ENCODE assay signal across 25 cellular contexts in genomic region chr5:1553642-1554409, GRCh38. TPM values are rescaled to one million over a fixed set of nuclear protein-coding genes. Genes with fewer than 3 reads are reported as not detected.
DNase-seq lines count a peak whose midpoint lies in the region; ATAC-seq, FAIRE-seq and TF ChIP-seq lines count a peak whose summit lies in the region.
"Had no signal": no experiment of that assay in that cellular context is flagged by ENCODE, and none has a peak within 500 bp of the region (broad histone marks: within the 10 kb centered on the region; RNA-seq: fewer than 3 reads in every experiment).

No MANE protein-coding gene starts in this region.

- H3K4me1 Mint-ChIP-seq in progenitor cell of endocrine pancreas (ENCODE audit: low read depth): peaks cover 3% of the 10 kb centered on the region

- BruUV-seq in HepG2 (replicated peaks; lab: Mats Ljungman, UMichigan): no TSS peak

- in situ Hi-C loops in GM13976 (cut with MboI; ENCODE audit: low sequenced_read_pairs, unreplicated experiment) (no loop called here), HepG2 (cut with HindIII; ENCODE audit: extremely low pct_ligation_motif_present, low pct_unique_long_range_greater_than_20kb) (no loop called here)

- no peak overlapping the region for H3K4me2 ChIP-seq in HepG2 (ENCODE audit: low read depth, low read length)

- peak; percentile 41 for DNase-seq in GM13976 (ENCODE audit: low spot score)
- peak; percentile 57 for DNase-seq in RPMI8226
- DNase-seq in HepG2 (ENCODE audit: low spot score): no peak
- peak; percentile 58 for DNase-seq in sigmoid colon
- DNase-seq in progenitor cell of endocrine pancreas (ENCODE audit: low spot score, unreplicated experiment): no peak
- DNase-seq in left ventricle myocardium superior: no peak
- no peak for DNase-seq in activated CD4-positive, alpha-beta T cell treated with anti-CD3 and anti-CD28 coated beads, Interleukin-2, amount 50 U/mL, for 4 hours
- DNase-seq: activated CD4-positive, alpha-beta T cell treated with anti-CD3 and anti-CD28 coated beads, Interleukin-2, amount 50 U/mL, for 1 hour; activated naive CD4-positive, alpha-beta T cell; activated T-cell treated with anti-CD3 and anti-CD28 coated beads, Interleukin-2, amount 50 U/mL, for 1 hour; central memory CD4-positive, alpha-beta T cell; erythroblast; HCEC 1CT; kidney; mesendoderm; naive thymus-derived CD4-positive, alpha-beta T cell; NCI-H1092 treated with DMSO at 0.1 percent for 48 hours; NCI-H2081 treated with DMSO at 0.1 percent for 48 hours; NCI-H446 treated with DMSO at 0.1 percent for 48 hours; transverse colon had no signal

- ATAC-seq in HepG2 (no peak), GM21825 (IDR thresholded peaks at IDR 0.05; ENCODE audit: unreplicated experiment) (no peak), left ventricle myocardium superior (no peak)
- ATAC-seq: naive thymus-derived CD4-positive, alpha-beta T cell had no signal

- H4K20me1 ChIP-seq in HepG2 (ENCODE audit: insufficient read depth, low read length): no peaks in the 10 kb centered on the region

- H2AFZ ChIP-seq in HepG2 (ENCODE audit: low read length): no peak overlapping the region

- 80% methylated on average over 6 of the region's 16 CpGs for WGBS in HepG2 (ENCODE audit: low lambda C conversion rate)
- 91 to 93% methylated on average over 16 of the region's 16 CpGs for WGBS in sigmoid colon, 2 donors

- TF ChIP-seq CTCF in GM13976 (IDR thresholded peaks at IDR 0.05; ENCODE audit: borderline replicate concordance, control extremely low read depth, extremely low read depth, insufficient read depth, missing control alignments) (no peak), HepG2 (CRISPR knock-in tag; IDR thresholded peaks at IDR 0.05) (no peak), sigmoid colon (IDR thresholded peaks at IDR 0.05) (no peak), progenitor cell of endocrine pancreas (IDR thresholded peaks at IDR 0.05; ENCODE audit: unreplicated experiment) (no peak)

- CTCF ChIA-PET in HepG2 (lab: Yijun Ruan, JAX; ENCODE audit: low intra/inter-chr PET ratio, low total read pairs): no interaction called here

- H3K4me1 ChIP-seq in HepG2 (ENCODE audit: insufficient read depth, low read length) (peaks cover 73% of the 10 kb centered on the region), sigmoid colon (no peaks in the 10 kb centered on the region)

- H3K9me3 ChIP-seq in HepG2 (ENCODE audit: low read length): no peaks in the 10 kb centered on the region
- H3K9me3 ChIP-seq in sigmoid colon: no peaks in the 10 kb centered on the region
- H3K9me3 ChIP-seq: transverse colon had no signal

- H3K36me3 Mint-ChIP-seq in progenitor cell of endocrine pancreas (ENCODE audit: insufficient read depth): no peaks in the 10 kb centered on the region
- H3K36me3 Mint-ChIP-seq: naive thymus-derived CD4-positive, alpha-beta T cell had no signal

- no peak for TF ChIP-seq RAD21 in HepG2 (CRISPR knock-in tag; IDR thresholded peaks at IDR 0.05)

- H3K36me3 ChIP-seq in HepG2 (replicated peaks in 1 of 2; ENCODE audit: control insufficient read depth in 1 of 2, insufficient read depth in 2 of 2, low read length in 2 of 2) (no peaks in the 10 kb centered on the region), sigmoid colon (no peaks in the 10 kb centered on the region)
- H3K36me3 ChIP-seq: transverse colon had no signal

- H3K27ac ChIP-seq in HepG2 (ENCODE audit: extremely low read length, insufficient read depth, low read length) (no peak overlapping the region), sigmoid colon (no peak overlapping the region)

- TF ChIP-seq POLR2A in HepG2 (IDR thresholded peaks at IDR 0.05; ENCODE audit: insufficient read depth in 1 of 2, low read depth in 2 of 2, low read length in 2 of 2) (no peak), sigmoid colon (IDR thresholded peaks at IDR 0.05) (no peak)

- intact Hi-C loops in HepG2 (cut with micrococcal nuclease; ENCODE audit: unreplicated experiment): no loop called here
- intact Hi-C loops in sigmoid colon (cut with DNase I): no loop called here
- intact Hi-C loops in left ventricle myocardium superior (cut with micrococcal nuclease): no loop called here

- H3K27ac Mint-ChIP-seq in progenitor cell of endocrine pancreas: no peak overlapping the region
- H3K27ac Mint-ChIP-seq: naive thymus-derived CD4-positive, alpha-beta T cell; stimulated activated naive CD8-positive, alpha-beta T cell treated with anti-CD3 and anti-CD28 coated beads, Interleukin-15, Interleukin-2, amounts not matched to agents 100 ng/mL and 50 ng/mL, for 24 hours had no signal

- no peak for TF ChIP-seq EP300 in HepG2 (IDR thresholded peaks at IDR 0.05; ENCODE audit: low read depth in 2 of 2, low read length in 2 of 2)
- TF ChIP-seq EP300 in HepG2 (CRISPR knock-in tag; IDR thresholded peaks at IDR 0.05; ENCODE audit: borderline replicate concordance): no peak
- TF ChIP-seq EP300 in sigmoid colon (IDR thresholded peaks at IDR 0.05): no peak

- no peaks in the 10 kb centered on the region for H3K79me2 ChIP-seq in HepG2 (ENCODE audit: insufficient read depth, low read length)

- no peak overlapping the region for H3K9ac ChIP-seq in HepG2 (ENCODE audit: insufficient read depth, low read depth, low read length)

- H3K27me3 Mint-ChIP-seq in progenitor cell of endocrine pancreas: peaks cover 14% of the 10 kb centered on the region
- H3K27me3 Mint-ChIP-seq: stimulated activated naive CD8-positive, alpha-beta T cell treated with anti-CD3 and anti-CD28 coated beads, Interleukin-15, Interleukin-2, amounts not matched to agents 100 ng/mL and 50 ng/mL, for 24 hours had no signal

- H3K9me3 Mint-ChIP-seq in progenitor cell of endocrine pancreas (ENCODE audit: low read depth): no peaks in the 10 kb centered on the region
- H3K9me3 Mint-ChIP-seq: stimulated activated naive CD8-positive, alpha-beta T cell treated with anti-CD3 and anti-CD28 coated beads, Interleukin-15, Interleukin-2, amounts not matched to agents 100 ng/mL and 50 ng/mL, for 24 hours had no signal

- H3K4me3 ChIP-seq in HepG2 (replicated peaks in 1 of 3; ENCODE audit: insufficient read depth in 1 of 3, low read depth in 2 of 3, low read length in 3 of 3) (no peak overlapping the region), sigmoid colon (no peak overlapping the region)
- H3K4me3 ChIP-seq: skin epidermis, transverse colon had no signal

- no peak for FAIRE-seq in HepG2 (lab: Jason Lieb, UNC)
- FAIRE-seq: frontal cortex, GM18507, kidney had no signal

- H3K27me3 ChIP-seq in HepG2 (ENCODE audit: control insufficient read depth in 1 of 2, insufficient read depth in 2 of 2, low read length in 2 of 2) (no peaks in the 10 kb centered on the region), sigmoid colon (peaks cover 0 to 21% (median 0%) of the 10 kb centered on the region in 3 donors)
- H3K27me3 ChIP-seq: transverse colon had no signal

- POLR2A ChIA-PET in HepG2 (lab: Yijun Ruan, JAX): interaction anchor here (2.3 to 2.7 kb wide), 2 partner anchors 11 to 40 kb away, joined by 12 to 68 read pairs; no protein-coding TSS in a partner anchor

- no peak overlapping the region for H3K4me3 Mint-ChIP-seq in progenitor cell of endocrine pancreas (ENCODE audit: low read depth)
- H3K4me3 Mint-ChIP-seq: naive thymus-derived CD4-positive, alpha-beta T cell; stimulated activated naive CD8-positive, alpha-beta T cell treated with anti-CD3 and anti-CD28 coated beads, Interleukin-15, Interleukin-2, amounts not matched to agents 100 ng/mL and 50 ng/mL, for 24 hours had no signal

TF ChIP-seq in HepG2, 621 proteins besides CTCF, POLR2A, EP300 and RAD21 (continues in another document):
- TF ChIP-seq GABPB1 (CRISPR knock-in tag; IDR thresholded peaks at IDR 0.05) (peak; percentile 4; the same call in 1 of the 2 replicates), ARNT2 (CRISPR knock-in tag; IDR thresholded peaks at IDR 0.05; ENCODE audit: low read depth) (no peak), ZBTB38 (CRISPR knock-in tag; IDR thresholded peaks at IDR 0.05) (0 out of 2 replicates have a peak, but pooled peaks have one; percentile 24)

RNA-seq across cellular contexts. Expression of gene LPCAT1, which starts 30.1 kb away (rescaled TPM):
- total RNA-seq in HepG2 (2016; rRNA removed; fragmentation: Illumina TruSeq; extraction: Trizol): 16.0 and 29.8 TPM in 2 replicates
- 5.1 and 9.2 TPM in 2 replicates for total RNA-seq in HepG2 (2016; cell fraction: cytosol; rRNA removed; fragmentation: Illumina TruSeq; extraction: Trizol; ENCODE audit: low read depth)
- 14.3 and 34.5 TPM in 2 replicates for total RNA-seq in HepG2 (2016; cell fraction: insoluble cytoplasmic fraction; rRNA removed; fragmentation: Illumina TruSeq; extraction: Trizol)
- 14.8 and 16.4 TPM in 2 replicates for total RNA-seq in HepG2 (2016; cell fraction: membrane; rRNA removed; fragmentation: Illumina TruSeq; extraction: Trizol)
- total RNA-seq in HepG2 (2016; cell fraction: nucleus; rRNA removed; fragmentation: Illumina TruSeq; extraction: Trizol): 37.9 and 47.2 TPM in 2 replicates
- 90.6 and 115 TPM in 2 replicates for polyA plus RNA-seq in HepG2 (2011; rRNA removed)
- 65.4 and 69.9 TPM in 2 replicates for polyA plus RNA-seq in HepG2 (2011; cell fraction: cytosol; rRNA removed)
- 330 and 361 TPM in 2 replicates for polyA plus RNA-seq in HepG2 (2011; cell fraction: nucleus; rRNA removed)
- 104 and 122 TPM in 2 replicates for polyA plus RNA-seq in HepG2 (2012)
- 3.8 and 4.2 TPM in 2 replicates for polyA plus RNA-seq in HepG2 (2016; cell fraction: cytosol; fragmentation: Illumina TruSeq; extraction: Trizol; ENCODE audit: low read depth)
- 18.3 and 19.5 TPM in 2 replicates for polyA plus RNA-seq in HepG2 (2016; cell fraction: insoluble cytoplasmic fraction; fragmentation: Illumina TruSeq; extraction: Trizol; ENCODE audit: low read depth)
- polyA plus RNA-seq in HepG2 (2016; cell fraction: membrane; fragmentation: Illumina TruSeq; extraction: Trizol; ENCODE audit: low read depth): 9.2 and 10.4 TPM in 2 replicates
- 89.7 and 92.4 TPM in 2 replicates for polyA plus RNA-seq in HepG2 (2016; cell fraction: nucleus; fragmentation: Illumina TruSeq; extraction: Trizol; ENCODE audit: insufficient read depth, low read depth)
- 56.1 and 65.1 TPM in 2 replicates for polyA minus RNA-seq in HepG2 (2011; rRNA and poly(A)+ RNA removed; ENCODE audit: low replicate concordance)
- 44.6 and 51.7 TPM in 2 replicates for polyA minus RNA-seq in HepG2 (2011; cell fraction: cytosol; rRNA and poly(A)+ RNA removed)
- 90.3 and 92.4 TPM in 2 replicates for polyA minus RNA-seq in HepG2 (2011; cell fraction: nucleus; rRNA and poly(A)+ RNA removed)
- 10 to 100 TPM; 20.6 to 24.3 (median 22.3) TPM for total RNA-seq in sigmoid colon
- polyA plus RNA-seq in sigmoid colon: 10 to 100 TPM in 1 of 3 donors, 1 to 10 TPM in 2; 4.2 to 35.1 (median 7.8) TPM
- 73.3 and 76.4 TPM in 2 replicates for total RNA-seq in progenitor cell of endocrine pancreas
- 13.4 TPM for total RNA-seq in left ventricle myocardium superior

Comparison
In these comparisons a context has a peak if more than half of its experiments do, and no peak if none do; other contexts are left out.
1. DNase-seq: peak in GM13976 (single experiment), RPMI8226 (single experiment) and sigmoid colon (single experiment); none in HepG2 (single experiment), progenitor cell of endocrine pancreas (single experiment), left ventricle myocardium superior (single experiment) and activated CD4-positive, alpha-beta T cell treated with anti-CD3 and anti-CD28 coated beads, Interleukin-2, amount 50 U/mL, for 4 hours (0 of 2).